In genomic region chr10:125084191-125085186, GRCh38 we compare ENCODE assay signal across 8 cellular contexts.
A peak's percentile ranks its signal among the peaks of the same experiment; 100 is the strongest.
DNase-seq lines count a peak whose midpoint lies in the region; ATAC-seq and TF ChIP-seq lines count a peak whose summit lies in the region.

No MANE protein-coding gene starts in this region.

- peak overlapping the region in 1 of 2 experiments; percentile 27; a peak in 2 of 4 replicates for H3K4me3 ChIP-seq in HCT116 (replicated peaks in 1 of 2; ENCODE audit: low read depth in 1 of 2, low read length in 2 of 2)
- H3K4me3 ChIP-seq in WERI-Rb-1 (ENCODE audit: low read depth, low read length): peak overlapping the region; percentile 20
- peak overlapping the region; percentile 10 to 61 (median 33) for H3K4me3 ChIP-seq in skeletal muscle tissue (ENCODE audit: low read length in 3 of 3)

- no peaks in the 10 kb centered on the region for H3K9me2 ChIP-seq in HCT116 (ENCODE audit: insufficient read depth)

- H2AFZ ChIP-seq in HCT116 (ENCODE audit: low read depth, low read length, poor library complexity, severe bottlenecking): no peak overlapping the region

- H3K4me2 ChIP-seq in HCT116 (ENCODE audit: low read length): peak overlapping the region; percentile 75

- H3K4me1 ChIP-seq in HCT116 (ENCODE audit: control insufficient read depth in 1 of 2, insufficient read depth in 2 of 2, low read length in 2 of 2) (peaks cover 49 to 74% of the 10 kb centered on the region in 2 experiments), skeletal muscle tissue (ENCODE audit: control insufficient read depth in 3 of 3, insufficient read depth in 3 of 3, low read length in 3 of 3) (peaks cover 64 to 79% (median 74%) of the 10 kb centered on the region in 3 donors)

- peak; percentile 94 for ATAC-seq in HCT116
- peak; percentile 90 for ATAC-seq in left ventricle myocardium superior
- no peak for ATAC-seq in HG02798 (IDR thresholded peaks at IDR 0.05; ENCODE audit: poor library complexity, unreplicated experiment)

- H3K79me2 ChIP-seq in HCT116 (ENCODE audit: insufficient read depth, low read length): peaks cover 99% of the 10 kb centered on the region

- H3K9me3 ChIP-seq in HCT116 (ENCODE audit: control insufficient read depth in 1 of 2, insufficient read depth in 1 of 2, low read depth in 1 of 2, low read length in 2 of 2): no peaks in the 10 kb centered on the region
- H3K9me3 ChIP-seq in WERI-Rb-1 (ENCODE audit: severe bottlenecking): no peaks in the 10 kb centered on the region
- no peaks in the 10 kb centered on the region for H3K9me3 ChIP-seq in skeletal muscle tissue (ENCODE audit: control insufficient read depth in 3 of 3, low read length in 3 of 3)

- H3K27me3 ChIP-seq in HCT116 (ENCODE audit: insufficient read depth, low read length): no peaks in the 10 kb centered on the region
- H3K27me3 ChIP-seq in WERI-Rb-1 (ENCODE audit: insufficient read depth, low read depth, severe bottlenecking): no peaks in the 10 kb centered on the region
- no peaks in the 10 kb centered on the region for H3K27me3 ChIP-seq in skeletal muscle tissue (ENCODE audit: control insufficient read depth in 3 of 3, insufficient read depth in 3 of 3, low read length in 3 of 3)

- H3K9ac ChIP-seq in HCT116 (ENCODE audit: low read length) (peak overlapping the region; percentile 57), skeletal muscle tissue (ENCODE audit: low read depth in 1 of 3, low read length in 3 of 3) (peak overlapping the region; percentile 58 to 69 (median 65))

- intact Hi-C loops in HCT116 (cut with micrococcal nuclease) (loop anchor here (5.0 kb wide), 1 partner anchor 63 kb away; no protein-coding TSS in a partner anchor), left ventricle myocardium superior (cut with micrococcal nuclease) (loop anchor here (10.0 kb wide), 1 partner anchor 70 kb away; no protein-coding TSS in a partner anchor)

- H3K36me3 ChIP-seq in HCT116 (ENCODE audit: control insufficient read depth in 1 of 2, insufficient read depth in 2 of 2, low read length in 2 of 2): no peaks in the 10 kb centered on the region; a peak in 1 of 4 replicates
- H3K36me3 ChIP-seq in WERI-Rb-1: peaks cover 44% of the 10 kb centered on the region
- peaks cover 0 to 7% (median 5%) of the 10 kb centered on the region in 3 donors for H3K36me3 ChIP-seq in skeletal muscle tissue (ENCODE audit: control insufficient read depth in 3 of 3, insufficient read depth in 3 of 3, low read length in 3 of 3)

- TF ChIP-seq POLR2A in HCT116 (IDR thresholded peaks at IDR 0.05; ENCODE audit: borderline replicate concordance, extremely low read depth, insufficient read depth, insufficient read length): no peak

- peaks cover 5% of the 10 kb centered on the region; the same call in 1 of the 2 replicates for H4K20me1 ChIP-seq in HCT116 (ENCODE audit: insufficient read depth)

- CTCF ChIA-PET in HCT116 (lab: Charles Lee): interaction anchor here (0.9 to 3.3 kb wide), 3 partner anchors 23 to 37 kb away, joined by 3 to 18 read pairs (median 14); no protein-coding TSS in a partner anchor

- no TSS peak for BruUV-seq in HCT116 (replicated peaks; lab: Mats Ljungman, UMichigan)

- RAD21 ChIA-PET in HCT116 (lab: Charles Lee; ENCODE audit: low non-redundant PET in 1 of 2, low total read pairs in 2 of 2, uncharacterized antibody in 2 of 2, unreplicated experiment in 2 of 2): interaction anchor here in 1 of 2 experiments (0.8 to 1.4 kb wide), 2 partner anchors 9 to 37 kb away, joined by 3 to 4 read pairs; no protein-coding TSS in a partner anchor

- POLR2A ChIA-PET in HCT116 (lab: Charles Lee): interaction anchor here (0.6 to 1.1 kb wide), 2 partner anchors 55 to 76 kb away, joined by 4 read pairs; partner anchors contain the start of gene CTBP2

- TF ChIP-seq RAD21 in HCT116 (IDR thresholded peaks at IDR 0.05; ENCODE audit: low read depth): no peak

- H3K27ac ChIP-seq in HCT116 (ENCODE audit: low read depth, low read length): peak overlapping the region; percentile 62
- H3K27ac ChIP-seq in WERI-Rb-1: peak overlapping the region; percentile 85
- H3K27ac ChIP-seq in skeletal muscle tissue (ENCODE audit: low read depth, low read length): peak overlapping the region; percentile 87

- DNase-seq in HCT116 (ENCODE audit: low read depth, low spot score): peak; percentile 85
- DNase-seq in WERI-Rb-1: peak; percentile 35
- DNase-seq in left ventricle myocardium superior: peak; percentile 89
- no peak for DNase-seq in NK-92 treated with Interleukin-12 subunit alpha and Interleukin-12 subunit beta, amount 100 ng/mL, for 24 hours (lab: John Stamatoyannopoulos, UW)
- no peak for DNase-seq in NOMO-1 treated with DMSO at 0.1 percent for 48 hours (lab: John Stamatoyannopoulos, UW; ENCODE audit: unreplicated experiment)
- DNase-seq in NCI-H1048 (lab: John Stamatoyannopoulos, UW): no peak

- TF ChIP-seq CTCF in HCT116 (IDR thresholded peaks at IDR 0.05 in 2 of 3, conservative IDR thresholded peaks at IDR 0.05 in 1 of 3; ENCODE audit: borderline replicate concordance in 1 of 3, insufficient read depth in 1 of 3, low read depth in 2 of 3, low read length in 2 of 3) (peak in 2 of 3 experiments; percentile 49 to 60; a peak in 4 of 6 replicates), WERI-Rb-1 (IDR thresholded peaks at IDR 0.05; ENCODE audit: low read depth, low read length) (peak; percentile 16; the same call in 1 of the 2 replicates)

TF ChIP-seq in HCT116, 20 proteins besides CTCF, POLR2A, EP300 and RAD21:
- TF ChIP-seq POLR2AphosphoS5 (IDR thresholded peaks at IDR 0.05; ENCODE audit: low read depth, low read length) (0 out of 2 replicates have a peak, but pooled peaks have one; percentile 44), ZNF274 (IDR thresholded peaks at IDR 0.05; ENCODE audit: low read depth, low read length) (no peak)

Comparison
In these comparisons a context has a peak if more than half of its experiments do, and no peak if none do; other contexts are left out.
1. DNase-seq: peak in HCT116 (single experiment), WERI-Rb-1 (single experiment) and left ventricle myocardium superior (single experiment); none in NK-92 treated with Interleukin-12 subunit alpha and Interleukin-12 subunit beta, amount 100 ng/mL, for 24 hours (single experiment), NOMO-1 treated with DMSO at 0.1 percent for 48 hours (single experiment) and NCI-H1048 (single experiment).
2. Peak in every context shown above with its lines, with median percentiles within 50 percentile points of each other: H3K27ac ChIP-seq.